Comparison of ENCODE assay signal across 1 cellular context in genomic region chr15:30030350-30030749, GRCh38.
TF ChIP-seq lines count a peak whose summit lies in the region.

No MANE protein-coding gene starts in this region.

TF ChIP-seq in IMR-90, 13 proteins besides CTCF, POLR2A, EP300 and RAD21 (continued from another document):
- TF ChIP-seq ELK1 (IDR thresholded peaks at IDR 0.05; ENCODE audit: borderline replicate concordance, low read depth, low read length) (no peak), BHLHE40 (IDR thresholded peaks at IDR 0.05; ENCODE audit: low read depth, low read length) (no peak), CEBPB (IDR thresholded peaks at IDR 0.05; ENCODE audit: low read depth, low read length) (no peak), NFE2L2 (IDR thresholded peaks at IDR 0.05; ENCODE audit: low read depth, low read length) (no peak), MAZ (IDR thresholded peaks at IDR 0.05; ENCODE audit: borderline replicate concordance, low read depth, low read length) (no peak), FOS (IDR thresholded peaks at IDR 0.05; ENCODE audit: low read depth, low read length) (no peak), MAFK (IDR thresholded peaks at IDR 0.05; ENCODE audit: low read depth, low read length) (no peak)
